In genomic region chr5:39948867-39949468, GRCh38 we compare ENCODE assay signal across 8 cellular contexts.
DNase-seq lines count a peak whose midpoint lies in the region; ATAC-seq and TF ChIP-seq lines count a peak whose summit lies in the region.

No MANE protein-coding gene starts in this region.

- POLR2A ChIA-PET in AG04449 (lab: Yijun Ruan, JAX), result no interaction called here

- CTCF ChIA-PET in AG04449 (lab: Yijun Ruan, JAX), result interaction anchor here (0.8 to 3.5 kb wide), 32 partner anchors 9 to 930 kb away, joined by 3 to 65 read pairs (median 4); partner anchors contain the start of gene PTGER4

- no peak overlapping the region for H3K4me3 ChIP-seq in AG04449 (ENCODE audit: low read depth, low read length)

- TF ChIP-seq CTCF in AG04449 (IDR thresholded peaks at IDR 0.05; ENCODE audit: insufficient read depth, low read length, missing control alignments), result peak; percentile 46

- DNase-seq in AG04449 (ENCODE audit: low read depth, low spot score) (peak; percentile 19), NCI-H2196 treated with DMSO at 0.1 percent for 48 hours (lab: John Stamatoyannopoulos, UW; ENCODE audit: unreplicated experiment) (peak; percentile 44), dedifferentiated amniotic fluid mesenchymal stem cell (ENCODE audit: extremely low spot score) (peak; percentile 80), lung microvascular endothelial cell (ENCODE audit: low read depth in 2 of 2) (peak; percentile 82 to 87)
- peak; percentile 55 for DNase-seq in activated CD4-positive, CD25-positive, alpha-beta regulatory T cell treated with anti-CD3 and anti-CD28 coated beads, Interleukin-2, amount 50 U/mL, for 16 hours (ENCODE audit: low read depth, low spot score)
- peak; percentile 53 for DNase-seq in stimulated activated CD8-positive, alpha-beta memory T cell treated with anti-CD3 and anti-CD28 coated beads, Interleukin-4, amount 100 ng/mL, for 48 hours

- peak; percentile 95 for ATAC-seq in GM18517 (IDR thresholded peaks at IDR 0.05; ENCODE audit: unreplicated experiment)
- peak; percentile 90 for ATAC-seq in HG03095 (IDR thresholded peaks at IDR 0.05; ENCODE audit: unreplicated experiment)

Comparison
In these comparisons a context has a peak if more than half of its experiments do, and no peak if none do; other contexts are left out.
1. DNase-seq: peak in every context shown above with its lines; median percentile 84 in lung microvascular endothelial cell; 80 in dedifferentiated amniotic fluid mesenchymal stem cell; 55 in activated CD4-positive, CD25-positive, alpha-beta regulatory T cell treated with anti-CD3 and anti-CD28 coated beads, Interleukin-2, amount 50 U/mL, for 16 hours; 53 in stimulated activated CD8-positive, alpha-beta memory T cell treated with anti-CD3 and anti-CD28 coated beads, Interleukin-4, amount 100 ng/mL, for 48 hours; 44 in NCI-H2196 treated with DMSO at 0.1 percent for 48 hours; 19 in AG04449.